1 cellular context compared by ENCODE assay signal in the genomic region with DNA sequence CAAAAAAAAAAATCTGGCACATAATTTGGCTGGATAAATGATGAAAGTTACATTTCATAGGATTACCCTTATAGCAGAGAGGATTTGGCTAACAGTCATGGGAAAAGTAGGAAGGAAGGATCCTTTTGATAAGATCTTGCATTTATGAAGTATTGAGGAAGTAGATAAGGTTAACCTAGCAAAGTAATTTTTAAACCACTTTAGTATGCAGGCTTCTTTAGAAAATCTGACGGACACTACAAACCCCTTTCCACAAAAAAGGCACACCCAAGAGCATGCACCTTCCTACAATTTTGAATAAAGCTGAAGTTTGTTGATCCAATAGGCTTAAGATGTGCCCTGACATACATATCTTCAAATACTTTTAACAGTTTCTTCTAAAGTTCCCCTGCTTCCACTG.
TF ChIP-seq lines count a peak whose summit lies in the region.

No MANE protein-coding gene starts in this region.

TF ChIP-seq in K562, 482 proteins besides CTCF, POLR2A, EP300 and RAD21 (continued from another document):
- peak; percentile 52 for TF ChIP-seq ETV1 (tag; conservative IDR thresholded peaks at IDR 0.05; ENCODE audit: low read depth)
